17 cellular contexts compared by ENCODE assay signal in the genomic region with DNA sequence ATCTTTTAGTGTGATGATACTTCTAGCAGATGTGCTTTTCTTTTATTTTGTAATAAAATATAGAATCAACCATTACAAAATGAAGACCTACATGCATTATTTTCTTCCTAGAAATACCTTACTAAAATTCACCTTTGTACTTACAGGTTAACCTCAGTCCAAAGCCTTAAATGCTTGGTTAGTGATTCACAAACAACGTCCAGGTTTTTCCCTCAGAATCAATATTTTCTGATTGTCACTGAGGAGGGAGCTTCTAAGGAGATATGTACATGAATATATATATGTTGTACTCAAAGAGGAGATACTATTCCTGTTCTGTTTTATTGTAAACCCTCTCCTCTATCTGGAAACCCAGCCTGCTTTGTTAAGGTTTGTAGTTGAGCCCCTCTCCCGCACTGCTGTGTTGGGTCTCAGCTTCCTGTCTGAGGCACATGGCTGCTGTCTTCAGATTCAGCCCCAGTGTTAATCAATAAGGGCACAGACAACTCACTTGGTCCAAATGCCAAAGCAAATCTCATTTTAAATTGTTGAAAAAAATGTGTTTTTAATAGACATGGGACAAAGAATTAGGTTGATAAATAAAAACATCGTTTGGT. TPM values are rescaled to one million over a fixed set of nuclear protein-coding genes. Genes with fewer than 3 reads are reported as not detected.
DNase-seq lines count a peak whose midpoint lies in the region; ATAC-seq, FAIRE-seq and TF ChIP-seq lines count a peak whose summit lies in the region.
"Had no signal": no experiment of that assay in that cellular context is flagged by ENCODE, and none has a peak within 500 bp of the region (broad histone marks: within the 10 kb centered on the region; RNA-seq: fewer than 3 reads in every experiment).

No MANE protein-coding gene starts in this region.

- H3K9me3 ChIP-seq in PC-3 (ENCODE audit: low read length), result no peaks in the 10 kb centered on the region
- H3K9me3 ChIP-seq in iPS-20b (ENCODE audit: insufficient read depth, low read depth, low read length), result no peaks in the 10 kb centered on the region
- H3K9me3 ChIP-seq: SJSA1 had no signal

- peak overlapping the region; percentile 69 for H2AFZ ChIP-seq in PC-3 (ENCODE audit: low read length)

- peak overlapping the region; percentile 53; the same call in 1 of the 2 replicates for H3K4me2 ChIP-seq in PC-3 (ENCODE audit: low read length)
- H3K4me2 ChIP-seq: KMS-11 had no signal

- H3K4me3 ChIP-seq in PC-3 (ENCODE audit: low read length) (no peak overlapping the region), iPS-20b (ENCODE audit: low read length) (no peak overlapping the region)
- H3K4me3 ChIP-seq: SJSA1 had no signal

- H4K20me1 ChIP-seq in PC-3 (ENCODE audit: low read length), result no peaks in the 10 kb centered on the region

- TF ChIP-seq POLR2A in GM12891 (IDR thresholded peaks at IDR 0.05; ENCODE audit: low read depth, low read length), result no peak

- no peak overlapping the region for H3K4me3 Mint-ChIP-seq in nephron
- H3K4me3 Mint-ChIP-seq: CD4-positive, CD25-positive, alpha-beta regulatory T cell had no signal

- no TSS peak for BruUV-seq in PC-3 (replicated peaks; lab: Mats Ljungman, UMichigan)

- no peaks in the 10 kb centered on the region for H3K36me3 ChIP-seq in PC-3 (ENCODE audit: low read depth, low read length)
- no peaks in the 10 kb centered on the region for H3K36me3 ChIP-seq in iPS-20b (ENCODE audit: insufficient read depth, low read depth, low read length)
- H3K36me3 ChIP-seq: SJSA1 had no signal

- H3K9me3 Mint-ChIP-seq in nephron, result no peaks in the 10 kb centered on the region

- intact Hi-C loops in PC-3 (cut with micrococcal nuclease), result no loop called here

- FAIRE-seq in GM12891 (lab: Jason Lieb, UNC), result no peak

- peaks cover 3% of the 10 kb centered on the region for H3K27me3 Mint-ChIP-seq in nephron (ENCODE audit: low read depth)
- H3K27me3 Mint-ChIP-seq: CD4-positive, CD25-positive, alpha-beta regulatory T cell had no signal

- peak overlapping the region in 2 of 3 experiments; percentile 49 to 83 for H3K27ac Mint-ChIP-seq in nephron
- H3K27ac Mint-ChIP-seq: CD4-positive, CD25-positive, alpha-beta regulatory T cell had no signal

- POLR2A ChIA-PET in PC-3 (lab: Charles Lee; ENCODE audit: unreplicated experiment), result no interaction called here

- H3K4me1 ChIP-seq in PC-3 (ENCODE audit: insufficient read depth, low read length), result peaks cover 14% of the 10 kb centered on the region
- H3K4me1 ChIP-seq in iPS-20b (ENCODE audit: insufficient read depth, low read length), result peaks cover 21% of the 10 kb centered on the region; the same call in 1 of the 2 replicates

- DNase-seq in PC-3 (peak; percentile 56), NCI-H2029 treated with DMSO at 0.1 percent for 48 hours (lab: John Stamatoyannopoulos, UW) (no peak), UCSD-AML1 (lab: John Stamatoyannopoulos, UW; ENCODE audit: unreplicated experiment) (no peak), GM12891 (ENCODE audit: insufficient read length, low spot score) (no peak), NCI-H510A treated with DMSO at 0.1 percent for 48 hours (lab: John Stamatoyannopoulos, UW) (no peak)
- DNase-seq: CD4-positive, CD25-positive, alpha-beta regulatory T cell; DMS53; NCI-H1436 treated with DMSO at 0.1 percent for 48 hours; NCI-H2081; NCI-H510A; NCI-H82 had no signal

- peaks cover 7% of the 10 kb centered on the region for H3K4me1 Mint-ChIP-seq in nephron
- H3K4me1 Mint-ChIP-seq: CD4-positive, CD25-positive, alpha-beta regulatory T cell had no signal

- no peak overlapping the region for H3K27ac ChIP-seq in PC-3 (ENCODE audit: low read length)
- H3K27ac ChIP-seq in iPS-20b (ENCODE audit: low read length), result no peak overlapping the region
- H3K27ac ChIP-seq: KMS-11, SJSA1 had no signal

- no peaks in the 10 kb centered on the region for H3K9me2 ChIP-seq in PC-3 (replicated peaks; ENCODE audit: low read length)

- H3K9ac ChIP-seq in PC-3 (ENCODE audit: low read length) (no peak overlapping the region), iPS-20b (ENCODE audit: low read depth, low read length) (peak overlapping the region; percentile 35; the same call in 1 of the 2 replicates)
- H3K9ac ChIP-seq: KMS-11 had no signal

- no peaks in the 10 kb centered on the region for H3K79me2 ChIP-seq in PC-3 (ENCODE audit: low read length)

- H3F3A ChIP-seq in PC-3 (ENCODE audit: low read length, unreplicated experiment), result no peaks in the 10 kb centered on the region

- TF ChIP-seq CTCF in PC-3 (conservative IDR thresholded peaks at IDR 0.05; ENCODE audit: low read depth, low read length) (no peak), nephron (IDR thresholded peaks at IDR 0.05; ENCODE audit: unreplicated experiment in 3 of 3) (no peak)

- no peaks in the 10 kb centered on the region for H3K36me3 Mint-ChIP-seq in nephron (ENCODE audit: low read depth)
- H3K36me3 Mint-ChIP-seq: CD4-positive, CD25-positive, alpha-beta regulatory T cell had no signal

- ATAC-seq in PC-3, result peak; percentile 27; the same call in 1 of the 2 replicates
- ATAC-seq: HCT116 had no signal

- H3K27me3 ChIP-seq in PC-3 (ENCODE audit: low read length) (no peaks in the 10 kb centered on the region), iPS-20b (ENCODE audit: insufficient read depth, low read length) (no peaks in the 10 kb centered on the region)
- H3K27me3 ChIP-seq: SJSA1 had no signal

- CTCF ChIA-PET in PC-3 (lab: Charles Lee), result no interaction called here

TF ChIP-seq in GM12891, 5 proteins besides CTCF, POLR2A, EP300 and RAD21:
- TF ChIP-seq SPI1 (IDR thresholded peaks at IDR 0.05; ENCODE audit: low read depth, low read length) (no peak), POU2F2 (IDR thresholded peaks at IDR 0.05; ENCODE audit: low read depth, low read length) (no peak), PAX5 (IDR thresholded peaks at IDR 0.05; ENCODE audit: insufficient read depth, low read length, severe bottlenecking) (no peak), TAF1 (IDR thresholded peaks at IDR 0.05; ENCODE audit: low read depth, low read length) (no peak), POLR2AphosphoS5 (IDR thresholded peaks at IDR 0.05; ENCODE audit: low read depth, low read length) (no peak)

RNA-seq across cellular contexts. Expression of a gene that starts 33.9 kb away (rescaled TPM):
- 0.86 and 1.2 TPM in 2 replicates for total RNA-seq in PC-3 (2014; rRNA removed)
- polyA plus RNA-seq in GM12891 (2012; ENCODE audit: low read depth, missing spikeins), result not detected
- total RNA-seq: CD4-positive, CD25-positive, alpha-beta regulatory T cell; M059J had no signal
- polyA plus RNA-seq: CD4-positive, CD25-positive, alpha-beta regulatory T cell had no signal
